In the genomic region with DNA sequence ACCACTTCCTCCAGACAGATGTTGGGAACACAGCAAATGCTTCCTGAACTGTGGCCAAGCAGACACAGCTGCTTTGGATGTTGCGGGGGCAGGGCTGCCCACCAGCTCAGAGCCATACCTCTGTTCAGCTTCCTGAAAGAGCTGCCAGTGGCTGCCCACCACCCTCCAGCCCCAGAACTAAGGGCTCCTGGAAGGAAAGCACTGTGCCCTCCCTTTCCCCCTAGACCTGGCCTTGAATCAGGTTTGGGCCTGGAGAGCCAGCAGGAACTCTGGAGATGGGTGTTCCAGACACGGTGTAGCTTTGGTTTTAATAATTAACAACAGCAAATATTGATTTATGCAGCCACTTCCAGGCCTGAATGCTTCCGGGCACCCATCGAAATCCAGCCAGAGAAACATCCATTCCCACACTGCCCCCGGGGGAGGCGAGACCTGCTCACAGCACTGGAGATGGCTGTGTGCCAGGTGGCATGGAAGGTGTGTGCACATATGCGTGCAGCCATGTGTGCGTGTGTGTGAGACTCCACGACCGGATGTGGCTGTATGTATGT, we compare ENCODE assay signal across 1 cellular context.
TF ChIP-seq lines count a peak whose summit lies in the region.

No MANE protein-coding gene starts in this region.

TF ChIP-seq in HepG2, 621 proteins besides CTCF, POLR2A, EP300 and RAD21 (continued from another document and continues in another):
- TF ChIP-seq ZNF713 (CRISPR knock-in tag; IDR thresholded peaks at IDR 0.05), result no peak
- TF ChIP-seq, protein P1, sequence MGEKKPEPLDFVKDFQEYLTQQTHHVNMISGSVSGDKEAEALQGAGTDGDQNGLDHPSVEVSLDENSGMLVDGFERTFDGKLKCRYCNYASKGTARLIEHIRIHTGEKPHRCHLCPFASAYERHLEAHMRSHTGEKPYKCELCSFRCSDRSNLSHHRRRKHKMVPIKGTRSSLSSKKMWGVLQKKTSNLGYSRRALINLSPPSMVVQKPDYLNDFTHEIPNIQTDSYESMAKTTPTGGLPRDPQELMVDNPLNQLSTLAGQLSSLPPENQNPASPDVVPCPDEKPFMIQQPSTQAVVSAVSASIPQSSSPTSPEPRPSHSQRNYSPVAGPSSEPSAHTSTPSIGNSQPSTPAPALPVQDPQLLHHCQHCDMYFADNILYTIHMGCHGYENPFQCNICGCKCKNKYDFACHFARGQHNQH (CRISPR knock-in tag; IDR thresholded peaks at IDR 0.05), result peak; percentile 75
- TF ChIP-seq, protein P2, sequence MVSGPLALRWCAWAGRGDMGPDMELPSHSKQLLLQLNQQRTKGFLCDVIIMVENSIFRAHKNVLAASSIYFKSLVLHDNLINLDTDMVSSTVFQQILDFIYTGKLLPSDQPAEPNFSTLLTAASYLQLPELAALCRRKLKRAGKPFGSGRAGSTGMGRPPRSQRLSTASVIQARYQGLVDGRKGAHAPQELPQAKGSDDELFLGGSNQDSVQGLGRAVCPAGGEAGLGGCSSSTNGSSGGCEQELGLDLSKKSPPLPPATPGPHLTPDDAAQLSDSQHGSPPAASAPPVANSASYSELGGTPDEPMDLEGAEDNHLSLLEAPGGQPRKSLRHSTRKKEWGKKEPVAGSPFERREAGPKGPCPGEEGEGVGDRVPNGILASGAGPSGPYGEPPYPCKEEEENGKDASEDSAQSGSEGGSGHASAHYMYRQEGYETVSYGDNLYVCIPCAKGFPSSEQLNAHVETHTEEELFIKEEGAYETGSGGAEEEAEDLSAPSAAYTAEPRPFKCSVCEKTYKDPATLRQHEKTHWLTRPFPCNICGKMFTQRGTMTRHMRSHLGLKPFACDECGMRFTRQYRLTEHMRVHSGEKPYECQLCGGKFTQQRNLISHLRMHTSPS (CRISPR knock-in tag; IDR thresholded peaks at IDR 0.05; ENCODE audit: low read depth), result peak; percentile 87
- no peak; the same call in 1 of the 2 replicates for TF ChIP-seq PPARG (CRISPR knock-in tag; conservative IDR thresholded peaks at IDR 0.05)
- peak; percentile 70 for TF ChIP-seq HDAC1 (CRISPR knock-in tag; IDR thresholded peaks at IDR 0.05)
- TF ChIP-seq, protein P3, sequence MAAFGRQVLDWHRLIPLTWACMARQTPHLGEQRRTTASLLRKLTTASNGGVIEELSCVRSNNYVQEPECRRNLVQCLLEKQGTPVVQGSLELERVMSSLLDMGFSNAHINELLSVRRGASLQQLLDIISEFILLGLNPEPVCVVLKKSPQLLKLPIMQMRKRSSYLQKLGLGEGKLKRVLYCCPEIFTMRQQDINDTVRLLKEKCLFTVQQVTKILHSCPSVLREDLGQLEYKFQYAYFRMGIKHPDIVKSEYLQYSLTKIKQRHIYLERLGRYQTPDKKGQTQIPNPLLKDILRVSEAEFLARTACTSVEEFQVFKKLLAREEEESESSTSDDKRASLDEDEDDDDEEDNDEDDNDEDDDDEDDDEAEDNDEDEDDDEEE (CRISPR knock-in tag; IDR thresholded peaks at IDR 0.05), result peak; percentile 76
- TF ChIP-seq, protein P4, sequence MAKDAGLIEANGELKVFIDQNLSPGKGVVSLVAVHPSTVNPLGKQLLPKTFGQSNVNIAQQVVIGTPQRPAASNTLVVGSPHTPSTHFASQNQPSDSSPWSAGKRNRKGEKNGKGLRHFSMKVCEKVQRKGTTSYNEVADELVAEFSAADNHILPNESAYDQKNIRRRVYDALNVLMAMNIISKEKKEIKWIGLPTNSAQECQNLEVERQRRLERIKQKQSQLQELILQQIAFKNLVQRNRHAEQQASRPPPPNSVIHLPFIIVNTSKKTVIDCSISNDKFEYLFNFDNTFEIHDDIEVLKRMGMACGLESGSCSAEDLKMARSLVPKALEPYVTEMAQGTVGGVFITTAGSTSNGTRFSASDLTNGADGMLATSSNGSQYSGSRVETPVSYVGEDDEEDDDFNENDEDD (CRISPR knock-in tag; IDR thresholded peaks at IDR 0.05; ENCODE audit: borderline replicate concordance), result peak; percentile 45; the same call in 1 of the 2 replicates
- TF ChIP-seq CBFB (CRISPR knock-in tag; IDR thresholded peaks at IDR 0.05), result 0 out of 2 replicates have a peak, but pooled peaks have one; percentile 65
- no peak for TF ChIP-seq PCBP2 (optimal IDR thresholded peaks at IDR 0.05; ENCODE audit: low read depth, low read length, poor library complexity, severe bottlenecking)
- peak; percentile 74; the same call in 1 of the 2 replicates for TF ChIP-seq ZNF746 (CRISPR knock-in tag; IDR thresholded peaks at IDR 0.05)
- TF ChIP-seq, protein P5, sequence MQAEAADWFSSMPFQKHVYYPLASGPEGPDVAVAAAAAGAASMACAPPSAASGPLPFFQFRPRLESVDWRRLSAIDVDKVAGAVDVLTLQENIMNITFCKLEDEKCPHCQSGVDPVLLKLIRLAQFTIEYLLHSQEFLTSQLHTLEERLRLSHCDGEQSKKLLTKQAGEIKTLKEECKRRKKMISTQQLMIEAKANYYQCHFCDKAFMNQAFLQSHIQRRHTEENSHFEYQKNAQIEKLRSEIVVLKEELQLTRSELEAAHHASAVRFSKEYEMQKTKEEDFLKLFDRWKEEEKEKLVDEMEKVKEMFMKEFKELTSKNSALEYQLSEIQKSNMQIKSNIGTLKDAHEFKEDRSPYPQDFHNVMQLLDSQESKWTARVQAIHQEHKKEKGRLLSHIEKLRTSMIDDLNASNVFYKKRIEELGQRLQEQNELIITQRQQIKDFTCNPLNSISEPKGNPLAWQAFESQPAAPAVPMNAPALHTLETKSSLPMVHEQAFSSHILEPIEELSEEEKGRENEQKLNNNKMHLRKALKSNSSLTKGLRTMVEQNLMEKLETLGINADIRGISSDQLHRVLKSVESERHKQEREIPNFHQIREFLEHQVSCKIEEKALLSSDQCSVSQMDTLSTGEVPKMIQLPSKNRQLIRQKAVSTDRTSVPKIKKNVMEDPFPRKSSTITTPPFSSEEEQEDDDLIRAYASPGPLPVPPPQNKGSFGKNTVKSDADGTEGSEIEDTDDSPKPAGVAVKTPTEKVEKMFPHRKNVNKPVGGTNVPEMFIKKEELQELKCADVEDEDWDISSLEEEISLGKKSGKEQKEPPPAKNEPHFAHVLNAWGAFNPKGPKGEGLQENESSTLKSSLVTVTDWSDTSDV (CRISPR knock-in tag; IDR thresholded peaks at IDR 0.05), result no peak
- 0 out of 2 replicates have a peak, but pooled peaks have one; percentile 62 for TF ChIP-seq SALL2 (CRISPR knock-in tag; IDR thresholded peaks at IDR 0.05)
- TF ChIP-seq, protein P6, sequence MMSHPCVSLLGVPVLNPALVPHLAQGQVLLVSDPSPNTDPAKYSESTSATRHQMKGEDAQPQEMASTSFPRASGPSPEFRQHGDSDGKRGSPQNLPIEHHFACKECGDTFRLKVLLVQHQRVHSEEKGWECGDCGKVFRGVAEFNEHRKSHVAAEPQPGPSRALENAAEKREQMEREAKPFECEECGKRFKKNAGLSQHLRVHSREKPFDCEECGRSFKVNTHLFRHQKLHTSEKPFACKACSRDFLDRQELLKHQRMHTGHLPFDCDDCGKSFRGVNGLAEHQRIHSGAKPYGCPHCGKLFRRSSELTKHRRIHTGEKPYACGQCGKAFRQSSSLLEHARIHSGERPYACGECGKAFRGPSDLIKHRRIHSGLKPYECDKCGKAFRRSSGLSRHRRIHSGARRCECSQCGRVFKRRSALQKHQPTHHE (CRISPR knock-in tag; IDR thresholded peaks at IDR 0.05; ENCODE audit: borderline replicate concordance), result peak; percentile 78; the same call in 1 of the 2 replicates
- TF ChIP-seq MIER2 (CRISPR knock-in tag; IDR thresholded peaks at IDR 0.05), result peak; percentile 34; the same call in 1 of the 2 replicates
- TF ChIP-seq ZNF878 (CRISPR knock-in tag; IDR thresholded peaks at IDR 0.05), result peak; percentile 20; the same call in 1 of the 2 replicates
- TF ChIP-seq ZNF839 (CRISPR knock-in tag; IDR thresholded peaks at IDR 0.05; ENCODE audit: borderline replicate concordance), result no peak
- TF ChIP-seq ZNF225 (CRISPR knock-in tag; IDR thresholded peaks at IDR 0.05), result 0 out of 2 replicates have a peak, but pooled peaks have one; percentile 14
- TF ChIP-seq PHF5A (CRISPR knock-in tag; IDR thresholded peaks at IDR 0.05; ENCODE audit: low read depth, unreplicated experiment), result peak; percentile 36
- TF ChIP-seq MYC (CRISPR knock-in tag; IDR thresholded peaks at IDR 0.05; ENCODE audit: borderline replicate concordance), result peak; percentile 82; the same call in 1 of the 2 replicates
- peak; percentile 68; the same call in 1 of the 2 replicates for TF ChIP-seq ZNF350 (CRISPR knock-in tag; IDR thresholded peaks at IDR 0.05; ENCODE audit: borderline replicate concordance, low read depth)
- TF ChIP-seq, protein P7, sequence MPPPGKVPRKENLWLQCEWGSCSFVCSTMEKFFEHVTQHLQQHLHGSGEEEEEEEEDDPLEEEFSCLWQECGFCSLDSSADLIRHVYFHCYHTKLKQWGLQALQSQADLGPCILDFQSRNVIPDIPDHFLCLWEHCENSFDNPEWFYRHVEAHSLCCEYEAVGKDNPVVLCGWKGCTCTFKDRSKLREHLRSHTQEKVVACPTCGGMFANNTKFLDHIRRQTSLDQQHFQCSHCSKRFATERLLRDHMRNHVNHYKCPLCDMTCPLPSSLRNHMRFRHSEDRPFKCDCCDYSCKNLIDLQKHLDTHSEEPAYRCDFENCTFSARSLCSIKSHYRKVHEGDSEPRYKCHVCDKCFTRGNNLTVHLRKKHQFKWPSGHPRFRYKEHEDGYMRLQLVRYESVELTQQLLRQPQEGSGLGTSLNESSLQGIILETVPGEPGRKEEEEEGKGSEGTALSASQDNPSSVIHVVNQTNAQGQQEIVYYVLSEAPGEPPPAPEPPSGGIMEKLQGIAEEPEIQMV (CRISPR knock-in tag; IDR thresholded peaks at IDR 0.05; ENCODE audit: low read depth), result peak; percentile 31; the same call in 1 of the 2 replicates
- TF ChIP-seq, protein P8, sequence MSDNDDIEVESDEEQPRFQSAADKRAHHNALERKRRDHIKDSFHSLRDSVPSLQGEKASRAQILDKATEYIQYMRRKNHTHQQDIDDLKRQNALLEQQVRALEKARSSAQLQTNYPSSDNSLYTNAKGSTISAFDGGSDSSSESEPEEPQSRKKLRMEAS (IDR thresholded peaks at IDR 0.05), result peak; percentile 83
- TF ChIP-seq, protein P9, sequence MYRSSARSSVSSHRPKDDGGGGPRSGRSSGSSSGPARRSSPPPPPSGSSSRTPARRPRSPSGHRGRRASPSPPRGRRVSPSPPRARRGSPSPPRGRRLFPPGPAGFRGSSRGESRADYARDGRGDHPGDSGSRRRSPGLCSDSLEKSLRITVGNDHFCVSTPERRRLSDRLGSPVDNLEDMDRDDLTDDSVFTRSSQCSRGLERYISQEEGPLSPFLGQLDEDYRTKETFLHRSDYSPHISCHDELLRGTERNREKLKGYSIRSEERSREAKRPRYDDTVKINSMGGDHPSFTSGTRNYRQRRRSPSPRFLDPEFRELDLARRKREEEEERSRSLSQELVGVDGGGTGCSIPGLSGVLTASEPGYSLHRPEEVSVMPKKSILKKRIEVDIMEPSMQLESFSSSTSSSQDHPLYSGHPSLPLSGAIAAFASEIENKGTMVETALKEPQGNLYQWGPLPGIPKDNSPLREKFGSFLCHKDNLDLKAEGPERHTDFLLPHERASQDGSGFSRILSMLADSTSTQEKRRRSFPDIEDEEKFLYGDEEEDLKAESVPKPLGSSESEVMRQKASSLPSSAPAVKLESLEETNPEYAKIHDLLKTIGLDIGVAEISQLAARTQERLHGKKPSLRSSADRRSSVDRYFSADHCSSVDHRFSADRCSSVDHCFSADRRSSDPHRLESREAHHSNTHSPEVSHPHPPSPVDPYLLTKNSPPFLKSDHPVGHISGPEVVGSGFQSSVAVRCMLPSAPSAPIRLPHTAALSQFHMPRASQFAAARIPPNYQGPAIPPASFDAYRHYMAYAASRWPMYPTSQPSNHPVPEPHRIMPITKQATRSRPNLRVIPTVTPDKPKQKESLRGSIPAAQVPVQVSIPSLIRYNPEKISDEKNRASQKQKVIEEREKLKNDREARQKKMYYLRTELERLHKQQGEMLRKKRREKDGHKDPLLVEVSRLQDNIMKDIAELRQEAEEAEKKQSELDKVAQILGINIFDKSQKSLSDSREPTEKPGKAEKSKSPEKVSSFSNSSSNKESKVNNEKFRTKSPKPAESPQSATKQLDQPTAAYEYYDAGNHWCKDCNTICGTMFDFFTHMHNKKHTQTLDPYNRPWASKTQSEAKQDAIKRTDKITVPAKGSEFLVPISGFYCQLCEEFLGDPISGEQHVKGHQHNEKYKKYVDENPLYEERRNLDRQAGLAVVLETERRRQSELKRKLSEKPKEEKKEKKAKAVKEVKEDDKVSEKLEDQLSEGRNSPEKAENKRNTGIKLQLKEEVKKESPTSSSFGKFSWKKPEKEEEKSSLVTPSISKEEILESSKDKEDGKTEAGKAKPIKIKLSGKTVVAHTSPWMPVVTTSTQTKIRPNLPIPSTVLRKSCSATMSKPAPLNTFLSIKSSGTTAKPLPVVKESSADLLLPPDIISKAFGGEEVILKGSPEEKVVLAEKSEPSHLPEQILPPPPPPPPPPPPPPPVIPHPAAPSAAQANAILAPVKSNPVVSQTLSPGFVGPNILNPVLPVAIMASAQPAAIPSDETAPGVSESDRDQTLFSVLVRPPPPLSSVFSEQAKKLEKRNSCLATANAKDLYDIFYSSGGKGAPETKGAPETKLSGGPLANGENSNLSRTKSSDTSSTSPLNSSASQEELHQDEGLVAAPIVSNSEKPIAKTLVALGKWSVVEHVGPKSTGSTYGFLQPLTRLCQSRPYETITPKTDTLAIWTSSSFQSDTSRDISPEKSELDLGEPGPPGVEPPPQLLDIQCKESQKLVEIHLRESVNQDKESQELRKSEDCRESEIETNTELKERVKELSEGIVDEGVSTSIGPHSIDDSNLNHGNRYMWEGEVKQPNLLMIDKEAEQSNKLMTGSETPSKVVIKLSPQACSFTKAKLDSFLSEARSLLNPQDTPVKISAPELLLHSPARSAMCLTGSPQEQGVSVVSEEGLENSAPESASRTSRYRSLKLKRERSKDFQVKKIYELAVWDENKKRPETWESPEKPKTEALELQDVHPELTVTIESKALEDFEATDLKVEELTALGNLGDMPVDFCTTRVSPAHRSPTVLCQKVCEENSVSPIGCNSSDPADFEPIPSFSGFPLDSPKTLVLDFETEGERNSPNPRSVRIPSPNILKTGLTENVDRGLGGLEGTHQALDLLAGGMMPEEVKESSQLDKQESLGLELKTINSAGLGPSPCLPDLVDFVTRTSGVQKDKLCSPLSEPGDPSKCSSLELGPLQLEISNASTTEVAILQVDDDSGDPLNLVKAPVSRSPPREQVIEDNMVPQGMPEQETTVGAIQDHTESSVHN (CRISPR knock-in tag; IDR thresholded peaks at IDR 0.05), result 0 out of 2 replicates have a peak, but pooled peaks have one; percentile 72
- TF ChIP-seq TMF1 (CRISPR knock-in tag; IDR thresholded peaks at IDR 0.05; ENCODE audit: low read depth), result no peak
- TF ChIP-seq, protein P10, sequence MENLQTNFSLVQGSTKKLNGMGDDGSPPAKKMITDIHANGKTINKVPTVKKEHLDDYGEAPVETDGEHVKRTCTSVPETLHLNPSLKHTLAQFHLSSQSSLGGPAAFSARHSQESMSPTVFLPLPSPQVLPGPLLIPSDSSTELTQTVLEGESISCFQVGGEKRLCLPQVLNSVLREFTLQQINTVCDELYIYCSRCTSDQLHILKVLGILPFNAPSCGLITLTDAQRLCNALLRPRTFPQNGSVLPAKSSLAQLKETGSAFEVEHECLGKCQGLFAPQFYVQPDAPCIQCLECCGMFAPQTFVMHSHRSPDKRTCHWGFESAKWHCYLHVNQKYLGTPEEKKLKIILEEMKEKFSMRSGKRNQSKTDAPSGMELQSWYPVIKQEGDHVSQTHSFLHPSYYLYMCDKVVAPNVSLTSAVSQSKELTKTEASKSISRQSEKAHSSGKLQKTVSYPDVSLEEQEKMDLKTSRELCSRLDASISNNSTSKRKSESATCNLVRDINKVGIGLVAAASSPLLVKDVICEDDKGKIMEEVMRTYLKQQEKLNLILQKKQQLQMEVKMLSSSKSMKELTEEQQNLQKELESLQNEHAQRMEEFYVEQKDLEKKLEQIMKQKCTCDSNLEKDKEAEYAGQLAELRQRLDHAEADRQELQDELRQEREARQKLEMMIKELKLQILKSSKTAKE (CRISPR knock-in tag; IDR thresholded peaks at IDR 0.05; ENCODE audit: borderline replicate concordance), result peak; percentile 95
- TF ChIP-seq SIN3B (IDR thresholded peaks at IDR 0.05; ENCODE audit: low read length), result no peak
- TF ChIP-seq ZBTB38 (CRISPR knock-in tag; IDR thresholded peaks at IDR 0.05), result peak; percentile 41; the same call in 1 of the 2 replicates
- peak; percentile 38; the same call in 1 of the 2 replicates for TF ChIP-seq KDM5B (CRISPR knock-in tag; IDR thresholded peaks at IDR 0.05; ENCODE audit: borderline replicate concordance)
- TF ChIP-seq ZNF552 (CRISPR knock-in tag; IDR thresholded peaks at IDR 0.05; ENCODE audit: borderline replicate concordance), result no peak
- TF ChIP-seq NR2C2 (CRISPR knock-in tag; IDR thresholded peaks at IDR 0.05; ENCODE audit: borderline replicate concordance), result 0 out of 2 replicates have a peak, but pooled peaks have one; percentile 33
